19 cellular contexts compared by ENCODE assay signal in genomic region chr7:81641873-81642272, GRCh38.
A peak's percentile ranks its signal among the peaks of the same experiment; 100 is the strongest.
DNase-seq lines count a peak whose midpoint lies in the region; ATAC-seq, FAIRE-seq and TF ChIP-seq lines count a peak whose summit lies in the region.
"Had no signal": no experiment of that assay in that cellular context is flagged by ENCODE, and none has a peak within 500 bp of the region (broad histone marks: within the 10 kb centered on the region; RNA-seq: fewer than 3 reads in every experiment).

No MANE protein-coding gene starts in this region.

- H3K9me3 ChIP-seq in endothelial cell of umbilical vein (replicated peaks; ENCODE audit: control insufficient read depth, insufficient read depth, low read length) (no peaks in the 10 kb centered on the region), tibial artery (no peaks in the 10 kb centered on the region)
- H3K9me3 ChIP-seq in CD4-positive, alpha-beta memory T cell (ENCODE audit: control insufficient read depth in 1 of 2, low read length in 2 of 2) = no peaks in the 10 kb centered on the region

- H3K27me3 Mint-ChIP-seq in CD4-positive, alpha-beta memory T cell = no peaks in the 10 kb centered on the region

- intact Hi-C loops in endothelial cell of umbilical vein (cut with micrococcal nuclease) = no loop called here
- intact Hi-C loops in tibial artery (cut with DNase I; ENCODE audit: low total_unique reads) = no loop called here
- intact Hi-C loops in CD4-positive, alpha-beta memory T cell (cut with micrococcal nuclease) = no loop called here

- dilution Hi-C loops in endothelial cell of umbilical vein (cut with MboI; ENCODE audit: extremely low pct_ligation_motif_present, low sequenced_read_pairs) = no loop called here

- no peaks in the 10 kb centered on the region for H3K4me1 Mint-ChIP-seq in CD4-positive, alpha-beta memory T cell

- no peak overlapping the region for H3K27ac ChIP-seq in endothelial cell of umbilical vein (ENCODE audit: insufficient read depth, low read depth, low read length)
- no peak overlapping the region for H3K27ac ChIP-seq in tibial artery
- H3K27ac ChIP-seq in CD4-positive, alpha-beta memory T cell (ENCODE audit: low read depth, low read length) = no peak overlapping the region
- H3K27ac ChIP-seq: PC-9 had no signal

- POLR2A ChIA-PET in endothelial cell of umbilical vein (lab: Charles Lee) = no interaction called here
- POLR2A ChIA-PET in CD4-positive, alpha-beta memory T cell (lab: Charles Lee; ENCODE audit: partially characterized antibody) = no interaction called here

- H3K4me2 ChIP-seq in endothelial cell of umbilical vein (ENCODE audit: insufficient read depth, low read length) = no peak overlapping the region
- H3K4me2 ChIP-seq: PC-9 had no signal

- no peak overlapping the region for H3K4me3 ChIP-seq in endothelial cell of umbilical vein (replicated peaks in 1 of 3; ENCODE audit: insufficient read depth in 1 of 3, low read depth in 1 of 3, low read length in 3 of 3)
- no peak overlapping the region for H3K4me3 ChIP-seq in tibial artery
- no peak overlapping the region for H3K4me3 ChIP-seq in CD4-positive, alpha-beta memory T cell (ENCODE audit: low read length in 2 of 2)
- H3K4me3 ChIP-seq: PC-9 had no signal

- no peak overlapping the region for H3K9ac ChIP-seq in endothelial cell of umbilical vein (replicated peaks; ENCODE audit: extremely low read depth, insufficient read depth, low read length)

- no peak overlapping the region for H3K27ac Mint-ChIP-seq in CD4-positive, alpha-beta memory T cell
- H3K27ac Mint-ChIP-seq: CD14-positive monocyte had no signal

- BruUV-seq in endothelial cell of umbilical vein (replicated peaks; lab: Mats Ljungman, UMichigan) = no TSS peak

- H2AFZ ChIP-seq in endothelial cell of umbilical vein (ENCODE audit: low read depth, low read length) = peak overlapping the region; percentile 9
- H2AFZ ChIP-seq: PC-9 had no signal

- H3K4me1 ChIP-seq in endothelial cell of umbilical vein (ENCODE audit: control insufficient read depth, extremely low read depth, insufficient read depth, low read length) (no peaks in the 10 kb centered on the region), tibial artery (peaks cover 0 to 28% (median 9%) of the 10 kb centered on the region in 4 donors)
- no peaks in the 10 kb centered on the region for H3K4me1 ChIP-seq in CD4-positive, alpha-beta memory T cell (ENCODE audit: insufficient read depth, low read length)

- no peaks in the 10 kb centered on the region for H3K36me3 ChIP-seq in endothelial cell of umbilical vein (ENCODE audit: control insufficient read depth in 2 of 2, extremely low read depth in 1 of 2, insufficient read depth in 2 of 2, low read length in 2 of 2)
- H3K36me3 ChIP-seq in tibial artery = no peaks in the 10 kb centered on the region
- H3K36me3 ChIP-seq in CD4-positive, alpha-beta memory T cell (ENCODE audit: insufficient read depth, low read length) = no peaks in the 10 kb centered on the region

- H3K9me1 ChIP-seq in endothelial cell of umbilical vein (replicated peaks; ENCODE audit: control insufficient read depth, extremely low read depth, insufficient read depth, low read length) = no peaks in the 10 kb centered on the region

- H3K27me3 ChIP-seq in endothelial cell of umbilical vein (ENCODE audit: control insufficient read depth in 2 of 2, insufficient read depth in 2 of 2, low read length in 2 of 2) (no peaks in the 10 kb centered on the region), tibial artery (no peaks in the 10 kb centered on the region)
- no peaks in the 10 kb centered on the region for H3K27me3 ChIP-seq in CD4-positive, alpha-beta memory T cell (ENCODE audit: insufficient read depth, low read length)

- TF ChIP-seq POLR2A in endothelial cell of umbilical vein (IDR thresholded peaks at IDR 0.05; ENCODE audit: low read depth, low read length) = no peak

- no peak overlapping the region for H3K4me3 Mint-ChIP-seq in CD4-positive, alpha-beta memory T cell
- H3K4me3 Mint-ChIP-seq: CD14-positive monocyte had no signal

- H4K20me1 ChIP-seq in endothelial cell of umbilical vein (replicated peaks; ENCODE audit: control insufficient read depth, extremely low read depth, insufficient read depth, low read length) = no peaks in the 10 kb centered on the region

- CTCF ChIA-PET in endothelial cell of umbilical vein (lab: Charles Lee) = interaction anchor here (1.1 to 1.6 kb wide), 3 partner anchors 12 to 143 kb away, joined by 3 to 4 read pairs (median 3); no protein-coding TSS in a partner anchor
- CTCF ChIA-PET in CD4-positive, alpha-beta memory T cell (lab: Charles Lee; ENCODE audit: partially characterized antibody) = no interaction called here

- TF ChIP-seq CTCF in endothelial cell of umbilical vein (IDR thresholded peaks at IDR 0.05; ENCODE audit: extremely low read depth in 1 of 2, insufficient read depth in 1 of 2, low read depth in 1 of 2, low read length in 2 of 2) (no peak), tibial artery (IDR thresholded peaks at IDR 0.05) (no peak)

- peaks cover 0 to 32% (median 14%) of the 10 kb centered on the region in 8 donors for H3K9me3 Mint-ChIP-seq in CD4-positive, alpha-beta memory T cell

- no peaks in the 10 kb centered on the region for H3K79me2 ChIP-seq in endothelial cell of umbilical vein (ENCODE audit: control insufficient read depth, insufficient read depth, low read length)

- peak; percentile 69 for ATAC-seq in GM18870 (IDR thresholded peaks at IDR 0.05; ENCODE audit: unreplicated experiment)
- ATAC-seq in HG02798 (IDR thresholded peaks at IDR 0.05; ENCODE audit: poor library complexity, unreplicated experiment) = peak; percentile 49
- ATAC-seq in HG03565 (IDR thresholded peaks at IDR 0.05; ENCODE audit: unreplicated experiment) = peak; percentile 55

- FAIRE-seq in endothelial cell of umbilical vein (lab: Jason Lieb, UNC) = no peak
- FAIRE-seq: H54 had no signal

- no peaks in the 10 kb centered on the region for H3K36me3 Mint-ChIP-seq in CD4-positive, alpha-beta memory T cell
- H3K36me3 Mint-ChIP-seq: CD14-positive monocyte had no signal

- DNase-seq in endothelial cell of umbilical vein (ENCODE audit: low read depth, low spot score) (no peak), tibial artery (no peak), AG08396 (ENCODE audit: low spot score) (no peak)
- DNase-seq in CD4-positive, alpha-beta memory T cell = no peak
- DNase-seq: AML-193, DMS53, Kasumi-1, NCI-H1105, NCI-H187 treated with DMSO at 0.1 percent for 48 hours, NCI-H2171, NCI-H446, NCI-H82, PC-9, SW 1271 had no signal

TF ChIP-seq in endothelial cell of umbilical vein, 7 proteins besides CTCF, POLR2A, EP300 and RAD21:
- no peak for TF ChIP-seq MYC (IDR thresholded peaks at IDR 0.05; ENCODE audit: low read depth, low read length)
- TF ChIP-seq EZH2 (IDR thresholded peaks at IDR 0.05; ENCODE audit: borderline replicate concordance, low read depth, low read length, severe bottlenecking) = no peak
- TF ChIP-seq JUN (IDR thresholded peaks at IDR 0.05; ENCODE audit: borderline replicate concordance, insufficient read depth, insufficient read length, low read depth) = no peak
- TF ChIP-seq, protein P1, sequence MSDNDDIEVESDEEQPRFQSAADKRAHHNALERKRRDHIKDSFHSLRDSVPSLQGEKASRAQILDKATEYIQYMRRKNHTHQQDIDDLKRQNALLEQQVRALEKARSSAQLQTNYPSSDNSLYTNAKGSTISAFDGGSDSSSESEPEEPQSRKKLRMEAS (IDR thresholded peaks at IDR 0.05; ENCODE audit: insufficient read depth, insufficient read length) = no peak
- no peak for TF ChIP-seq POLR2AphosphoS5 (IDR thresholded peaks at IDR 0.05; ENCODE audit: insufficient read depth, low read depth, low read length)
- TF ChIP-seq GATA2 (IDR thresholded peaks at IDR 0.05; ENCODE audit: insufficient read depth, insufficient read length, low read depth, low read length) = no peak
- no peak for TF ChIP-seq FOS (IDR thresholded peaks at IDR 0.05; ENCODE audit: borderline replicate concordance, insufficient read depth, low read length)
